ENCODE assay signal across 28 cellular contexts in the genomic region with DNA sequence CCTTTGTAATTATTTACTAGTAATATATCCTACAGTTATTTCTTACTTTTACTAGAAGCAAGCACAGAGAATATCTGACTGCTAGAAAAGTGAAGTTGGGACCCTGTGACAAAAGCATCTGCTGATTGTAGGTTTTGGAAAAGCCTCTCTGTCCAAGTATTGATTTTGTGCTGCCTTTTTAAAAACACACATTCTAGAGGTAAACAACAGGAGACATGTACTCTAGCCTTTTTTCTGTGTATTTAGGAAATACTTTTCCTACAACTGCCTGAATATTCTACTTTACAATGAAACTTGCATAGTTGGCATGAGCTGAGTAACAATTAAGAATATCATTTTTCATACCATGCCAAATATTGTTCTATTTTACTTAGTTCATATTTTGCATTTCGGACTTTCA.
"Had no signal": no experiment of that assay in that cellular context is flagged by ENCODE, and none has a peak within 500 bp of the region (broad histone marks: within the 10 kb centered on the region; RNA-seq: fewer than 3 reads in every experiment).

No MANE protein-coding gene starts in this region.

- H3K4me1 ChIP-seq: colonic mucosa, esophagus muscularis mucosa, esophagus squamous epithelium, foreskin keratinocyte, gastrocnemius medialis, heart left ventricle, heart right ventricle had no signal

- H3K9me3 ChIP-seq: colonic mucosa, esophagus muscularis mucosa, esophagus squamous epithelium, gastrocnemius medialis, gastroesophageal sphincter, heart left ventricle had no signal

- H3K27me3 ChIP-seq: colonic mucosa, dorsolateral prefrontal cortex, esophagus muscularis mucosa, esophagus squamous epithelium, foreskin keratinocyte, gastrocnemius medialis, gastroesophageal sphincter, heart left ventricle, heart right ventricle had no signal

- DNase-seq: colonic mucosa; cortex of kidney; dermis blood vessel endothelial cell; dorsolateral prefrontal cortex; effector CD4-positive, alpha-beta T cell; effector CD8-positive, alpha-beta T cell; effector memory CD4-positive, alpha-beta T cell; effector memory CD8-positive, alpha-beta T cell; endodermal cell; erythroblast; esophagus squamous epithelium; foreskin fibroblast; foreskin keratinocyte; foreskin melanocyte; gastrocnemius medialis; glutamatergic neuron; head of caudate nucleus; heart left ventricle; heart right ventricle had no signal

- H3K36me3 ChIP-seq: colonic mucosa, esophagus muscularis mucosa, esophagus squamous epithelium, gastrocnemius medialis, gastroesophageal sphincter, heart left ventricle, heart right ventricle had no signal

- H3K4me3 ChIP-seq: colonic mucosa, coronary artery, dorsolateral prefrontal cortex, esophagus muscularis mucosa, esophagus squamous epithelium, gastrocnemius medialis, gastroesophageal sphincter, heart left ventricle, heart right ventricle had no signal

- ATAC-seq: effector memory CD8-positive, alpha-beta T cell; esophagus mucosa; foreskin keratinocyte; gastrocnemius medialis; gastroesophageal sphincter; heart left ventricle; heart right ventricle had no signal

- H3K27ac ChIP-seq: colonic mucosa, coronary artery, dorsolateral prefrontal cortex, epithelial cell of prostate, esophagus muscularis mucosa, esophagus squamous epithelium, foreskin keratinocyte, gastrocnemius medialis, gastroesophageal sphincter, heart left ventricle, heart right ventricle had no signal

- FAIRE-seq: colon, endometrium, endothelial cell of umbilical vein, frontal cortex had no signal
